1 cellular context compared by ENCODE assay signal in genomic region chr2:181005809-181006208, GRCh38.
TF ChIP-seq lines count a peak whose summit lies in the region.

No MANE protein-coding gene starts in this region.

TF ChIP-seq in K562, 482 proteins besides CTCF, POLR2A, EP300 and RAD21 (continued from another document):
- TF ChIP-seq ATF3 (IDR thresholded peaks at IDR 0.05) (no peak), ATF3 (CRISPR knock-in tag; conservative IDR thresholded peaks at IDR 0.05) (no peak), MEF2A (IDR thresholded peaks at IDR 0.05; ENCODE audit: control insufficient read depth, low read depth, low read length) (no peak), EZH2 (IDR thresholded peaks at IDR 0.05; ENCODE audit: borderline replicate concordance, low read depth, low read length) (no peak), GATAD2B (IDR thresholded peaks at IDR 0.05; ENCODE audit: borderline replicate concordance) (no peak), DDX20 (tag; IDR thresholded peaks at IDR 0.05; ENCODE audit: low read depth) (no peak)
TF ChIP-seq in K562: peak in this region for 0.
